Comparison of ENCODE assay signal across 3 cellular contexts in genomic region chr19:32971012-32971595, GRCh38.
TF ChIP-seq lines count a peak whose summit lies in the region.

No MANE protein-coding gene starts in this region.

TF ChIP-seq in A549, 52 proteins besides CTCF, POLR2A, EP300 and RAD21:
- TF ChIP-seq NFE2L2 (conservative IDR thresholded peaks at IDR 0.05; ENCODE audit: low read length) (no peak), JUN (IDR thresholded peaks at IDR 0.05) (no peak), EHMT2 (IDR thresholded peaks at IDR 0.05; ENCODE audit: low read depth) (no peak), HDAC2 (IDR thresholded peaks at IDR 0.05) (no peak), REST (IDR thresholded peaks at IDR 0.05) (no peak), ELK1 (IDR thresholded peaks at IDR 0.05; ENCODE audit: low read depth, low read length) (no peak), HES2 (IDR thresholded peaks at IDR 0.05) (no peak), KDM1A (IDR thresholded peaks at IDR 0.05; ENCODE audit: low read depth) (no peak)
- TF ChIP-seq, protein P1, sequence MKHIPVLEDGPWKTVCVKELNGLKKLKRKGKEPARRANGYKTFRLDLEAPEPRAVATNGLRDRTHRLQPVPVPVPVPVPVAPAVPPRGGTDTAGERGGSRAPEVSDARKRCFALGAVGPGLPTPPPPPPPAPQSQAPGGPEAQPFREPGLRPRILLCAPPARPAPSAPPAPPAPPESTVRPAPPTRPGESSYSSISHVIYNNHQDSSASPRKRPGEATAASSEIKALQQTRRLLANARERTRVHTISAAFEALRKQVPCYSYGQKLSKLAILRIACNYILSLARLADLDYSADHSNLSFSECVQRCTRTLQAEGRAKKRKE (CRISPR knock-in tag; IDR thresholded peaks at IDR 0.05; ENCODE audit: low read depth), result no peak
- TF ChIP-seq, protein P2, sequence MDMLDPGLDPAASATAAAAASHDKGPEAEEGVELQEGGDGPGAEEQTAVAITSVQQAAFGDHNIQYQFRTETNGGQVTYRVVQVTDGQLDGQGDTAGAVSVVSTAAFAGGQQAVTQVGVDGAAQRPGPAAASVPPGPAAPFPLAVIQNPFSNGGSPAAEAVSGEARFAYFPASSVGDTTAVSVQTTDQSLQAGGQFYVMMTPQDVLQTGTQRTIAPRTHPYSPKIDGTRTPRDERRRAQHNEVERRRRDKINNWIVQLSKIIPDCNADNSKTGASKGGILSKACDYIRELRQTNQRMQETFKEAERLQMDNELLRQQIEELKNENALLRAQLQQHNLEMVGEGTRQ (IDR thresholded peaks at IDR 0.05), result no peak

TF ChIP-seq in HCT116, 20 proteins besides CTCF, POLR2A, EP300 and RAD21:
- TF ChIP-seq FOSL1 (IDR thresholded peaks at IDR 0.05; ENCODE audit: low read depth), result no peak
- no peak for TF ChIP-seq REST (IDR thresholded peaks at IDR 0.05; ENCODE audit: low read depth)
- TF ChIP-seq CBX3 (IDR thresholded peaks at IDR 0.05; ENCODE audit: low read depth), result no peak
- no peak for TF ChIP-seq TCF7L2 (IDR thresholded peaks at IDR 0.05; ENCODE audit: borderline replicate concordance, extremely low read depth, insufficient read depth, insufficient read length)
- TF ChIP-seq EZH2 (IDR thresholded peaks at IDR 0.05), result no peak
- no peak for TF ChIP-seq ELF1 (IDR thresholded peaks at IDR 0.05; ENCODE audit: borderline replicate concordance, low read depth)
- no peak for TF ChIP-seq SRF (IDR thresholded peaks at IDR 0.05; ENCODE audit: low read depth)
- TF ChIP-seq ZFX (IDR thresholded peaks at IDR 0.05), result no peak
- TF ChIP-seq MAX (IDR thresholded peaks at IDR 0.05), result no peak
- TF ChIP-seq ZBTB33 (IDR thresholded peaks at IDR 0.05; ENCODE audit: extremely low read depth, insufficient replicate concordance, low read length), result no peak
- no peak for TF ChIP-seq JUND (IDR thresholded peaks at IDR 0.05)
- no peak for TF ChIP-seq EZH2phosphoT487 (IDR thresholded peaks at IDR 0.05; ENCODE audit: borderline replicate concordance)
- TF ChIP-seq SIN3A (IDR thresholded peaks at IDR 0.05; ENCODE audit: low read depth), result no peak
- no peak for TF ChIP-seq SP1 (IDR thresholded peaks at IDR 0.05; ENCODE audit: low read depth)
- TF ChIP-seq CEBPB (IDR thresholded peaks at IDR 0.05; ENCODE audit: low read depth), result no peak

TF ChIP-seq in GM12878, 131 proteins besides CTCF, POLR2A, EP300 and RAD21:
- TF ChIP-seq SUPT20H (IDR thresholded peaks at IDR 0.05; ENCODE audit: borderline replicate concordance, control insufficient read depth, low read depth, low read length) (no peak), IKZF2 (IDR thresholded peaks at IDR 0.05) (no peak), KAT2A (conservative IDR thresholded peaks at IDR 0.05; ENCODE audit: control insufficient read depth, low read depth, low read length) (no peak), TBL1XR1 (IDR thresholded peaks at IDR 0.05; ENCODE audit: low read depth, low read length) (no peak), RAD51 (IDR thresholded peaks at IDR 0.05) (no peak), WRNIP1 (IDR thresholded peaks at IDR 0.05; ENCODE audit: borderline replicate concordance, low read depth, low read length) (no peak), E4F1 (IDR thresholded peaks at IDR 0.05; ENCODE audit: borderline replicate concordance, partially characterized antibody) (no peak), MTA2 (IDR thresholded peaks at IDR 0.05; ENCODE audit: low read depth) (no peak), ZBED1 (IDR thresholded peaks at IDR 0.05; ENCODE audit: borderline replicate concordance) (no peak)
- TF ChIP-seq, protein P3, sequence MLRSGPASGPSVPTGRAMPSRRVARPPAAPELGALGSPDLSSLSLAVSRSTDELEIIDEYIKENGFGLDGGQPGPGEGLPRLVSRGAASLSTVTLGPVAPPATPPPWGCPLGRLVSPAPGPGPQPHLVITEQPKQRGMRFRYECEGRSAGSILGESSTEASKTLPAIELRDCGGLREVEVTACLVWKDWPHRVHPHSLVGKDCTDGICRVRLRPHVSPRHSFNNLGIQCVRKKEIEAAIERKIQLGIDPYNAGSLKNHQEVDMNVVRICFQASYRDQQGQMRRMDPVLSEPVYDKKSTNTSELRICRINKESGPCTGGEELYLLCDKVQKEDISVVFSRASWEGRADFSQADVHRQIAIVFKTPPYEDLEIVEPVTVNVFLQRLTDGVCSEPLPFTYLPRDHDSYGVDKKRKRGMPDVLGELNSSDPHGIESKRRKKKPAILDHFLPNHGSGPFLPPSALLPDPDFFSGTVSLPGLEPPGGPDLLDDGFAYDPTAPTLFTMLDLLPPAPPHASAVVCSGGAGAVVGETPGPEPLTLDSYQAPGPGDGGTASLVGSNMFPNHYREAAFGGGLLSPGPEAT (IDR thresholded peaks at IDR 0.05; ENCODE audit: low read depth), result no peak
- TF ChIP-seq, protein P4, sequence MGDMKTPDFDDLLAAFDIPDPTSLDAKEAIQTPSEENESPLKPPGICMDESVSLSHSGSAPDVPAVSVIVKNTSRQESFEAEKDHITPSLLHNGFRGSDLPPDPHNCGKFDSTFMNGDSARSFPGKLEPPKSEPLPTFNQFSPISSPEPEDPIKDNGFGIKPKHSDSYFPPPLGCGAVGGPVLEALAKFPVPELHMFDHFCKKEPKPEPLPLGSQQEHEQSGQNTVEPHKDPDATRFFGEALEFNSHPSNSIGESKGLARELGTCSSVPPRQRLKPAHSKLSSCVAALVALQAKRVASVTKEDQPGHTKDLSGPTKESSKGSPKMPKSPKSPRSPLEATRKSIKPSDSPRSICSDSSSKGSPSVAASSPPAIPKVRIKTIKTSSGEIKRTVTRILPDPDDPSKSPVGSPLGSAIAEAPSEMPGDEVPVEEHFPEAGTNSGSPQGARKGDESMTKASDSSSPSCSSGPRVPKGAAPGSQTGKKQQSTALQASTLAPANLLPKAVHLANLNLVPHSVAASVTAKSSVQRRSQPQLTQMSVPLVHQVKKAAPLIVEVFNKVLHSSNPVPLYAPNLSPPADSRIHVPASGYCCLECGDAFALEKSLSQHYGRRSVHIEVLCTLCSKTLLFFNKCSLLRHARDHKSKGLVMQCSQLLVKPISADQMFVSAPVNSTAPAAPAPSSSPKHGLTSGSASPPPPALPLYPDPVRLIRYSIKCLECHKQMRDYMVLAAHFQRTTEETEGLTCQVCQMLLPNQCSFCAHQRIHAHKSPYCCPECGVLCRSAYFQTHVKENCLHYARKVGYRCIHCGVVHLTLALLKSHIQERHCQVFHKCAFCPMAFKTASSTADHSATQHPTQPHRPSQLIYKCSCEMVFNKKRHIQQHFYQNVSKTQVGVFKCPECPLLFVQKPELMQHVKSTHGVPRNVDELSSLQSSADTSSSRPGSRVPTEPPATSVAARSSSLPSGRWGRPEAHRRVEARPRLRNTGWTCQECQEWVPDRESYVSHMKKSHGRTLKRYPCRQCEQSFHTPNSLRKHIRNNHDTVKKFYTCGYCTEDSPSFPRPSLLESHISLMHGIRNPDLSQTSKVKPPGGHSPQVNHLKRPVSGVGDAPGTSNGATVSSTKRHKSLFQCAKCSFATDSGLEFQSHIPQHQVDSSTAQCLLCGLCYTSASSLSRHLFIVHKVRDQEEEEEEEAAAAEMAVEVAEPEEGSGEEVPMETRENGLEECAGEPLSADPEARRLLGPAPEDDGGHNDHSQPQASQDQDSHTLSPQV (IDR thresholded peaks at IDR 0.05), result no peak
TF ChIP-seq in GM12878: peak in this region for 0.
